13 cellular contexts compared by ENCODE assay signal in the genomic region with DNA sequence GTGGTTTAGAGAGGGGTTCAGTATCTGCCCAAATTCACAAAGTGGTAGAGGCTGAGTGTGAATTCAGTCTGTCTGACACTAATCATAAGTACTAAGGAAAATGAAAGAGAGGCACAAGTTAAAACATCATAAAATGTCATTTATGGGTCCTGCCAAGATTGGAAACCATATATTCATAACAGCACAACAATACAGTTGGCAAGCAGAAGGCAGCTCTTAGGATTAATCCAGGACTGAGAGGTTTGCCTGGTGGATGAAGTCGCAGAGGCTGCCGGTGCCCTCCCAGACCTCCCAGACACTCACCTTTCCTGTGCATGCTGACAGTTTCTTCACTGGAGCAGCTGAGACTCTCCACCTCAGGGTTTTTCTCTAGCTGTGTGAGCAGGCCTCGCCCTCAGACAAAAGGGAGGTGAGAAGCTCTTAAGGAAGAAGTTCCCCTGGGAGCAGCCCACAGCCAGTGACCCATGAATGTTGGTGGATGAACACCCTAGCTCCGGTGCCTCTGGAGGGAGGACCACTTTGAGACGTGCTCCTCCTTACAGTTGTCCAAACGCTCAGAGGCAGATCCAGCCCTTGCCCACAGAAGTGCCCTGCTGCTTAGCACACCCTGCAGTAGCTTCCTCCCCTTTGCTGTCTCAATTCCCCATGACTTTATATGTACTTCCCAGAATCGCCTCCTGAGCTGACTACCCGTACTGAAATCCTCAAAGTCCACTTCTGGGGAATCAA. TPM values are rescaled to one million over a fixed set of nuclear protein-coding genes. Genes with fewer than 3 reads are reported as not detected.
DNase-seq lines count a peak whose midpoint lies in the region; ATAC-seq, FAIRE-seq and TF ChIP-seq lines count a peak whose summit lies in the region.
"Had no signal": no experiment of that assay in that cellular context is flagged by ENCODE, and none has a peak within 500 bp of the region (broad histone marks: within the 10 kb centered on the region; RNA-seq: fewer than 3 reads in every experiment).

No MANE protein-coding gene starts in this region.

- TF ChIP-seq CTCF in kidney (IDR thresholded peaks at IDR 0.05; ENCODE audit: borderline replicate concordance, extremely low read depth, insufficient read depth) = no peak
- no peak for TF ChIP-seq CTCF in GM10248 (IDR thresholded peaks at IDR 0.05; ENCODE audit: control extremely low read depth, extremely low read depth, low read depth, missing control alignments)

- ATAC-seq in T-cell (replicated peaks in 1 of 4) (no peak), sciatic nerve (peak; percentile 31)

- intact Hi-C loops in kidney (cut with DNase I) (no loop called here), sciatic nerve (cut with DNase I) (no loop called here)

- no peaks in the 10 kb centered on the region for H3K9me3 Mint-ChIP-seq in CD8-positive, alpha-beta memory T cell
- H3K9me3 Mint-ChIP-seq in T-cell = no peaks in the 10 kb centered on the region
- H3K9me3 Mint-ChIP-seq: natural killer cell treated with Interleukin-12 subunit alpha and Interleukin-12 subunit beta and Interleukin-15 and Interleukin-18, amount 100 ng/mL, for 72 hours had no signal

- H3K36me3 Mint-ChIP-seq in CD8-positive, alpha-beta memory T cell = peaks cover 2 to 19% (median 5%) of the 10 kb centered on the region in 3 donors
- H3K36me3 Mint-ChIP-seq in T-cell = peaks cover 37% of the 10 kb centered on the region
- H3K36me3 Mint-ChIP-seq: natural killer cell treated with Interleukin-12 subunit alpha and Interleukin-12 subunit beta and Interleukin-15 and Interleukin-18, amount 100 ng/mL, for 72 hours had no signal

- peaks cover 45% of the 10 kb centered on the region for H3K4me1 ChIP-seq in CD8-positive, alpha-beta memory T cell (ENCODE audit: insufficient read depth, low read length)
- H3K4me1 ChIP-seq in kidney (ENCODE audit: control insufficient read depth in 1 of 2, insufficient read depth in 1 of 2, low read depth in 1 of 2, low read length in 2 of 2) = peaks cover 19 to 38% of the 10 kb centered on the region in 2 donors

- H3K4me3 ChIP-seq in CD8-positive, alpha-beta memory T cell (ENCODE audit: low read length) = no peak overlapping the region
- H3K4me3 ChIP-seq in kidney (ENCODE audit: low read length in 2 of 2) = no peak overlapping the region
- H3K4me3 ChIP-seq: esophagus muscularis mucosa had no signal

- no peak for FAIRE-seq in kidney (lab: Jason Lieb, UNC)

- no peaks in the 10 kb centered on the region for H3K27me3 Mint-ChIP-seq in CD8-positive, alpha-beta memory T cell
- H3K27me3 Mint-ChIP-seq in T-cell = no peaks in the 10 kb centered on the region
- H3K27me3 Mint-ChIP-seq: natural killer cell treated with Interleukin-12 subunit alpha and Interleukin-12 subunit beta and Interleukin-15 and Interleukin-18, amount 100 ng/mL, for 72 hours had no signal

- H3K9ac ChIP-seq in kidney (ENCODE audit: low read length in 2 of 2) = peak overlapping the region; percentile 2 to 51

- no peaks in the 10 kb centered on the region for H3K27me3 ChIP-seq in CD8-positive, alpha-beta memory T cell (ENCODE audit: insufficient read depth, low read length, poor library complexity, severe bottlenecking)
- H3K27me3 ChIP-seq: esophagus muscularis mucosa had no signal

- H3K27ac ChIP-seq in CD8-positive, alpha-beta memory T cell (ENCODE audit: low read depth, low read length) = no peak overlapping the region
- peak overlapping the region; percentile 30 to 73 for H3K27ac ChIP-seq in kidney (ENCODE audit: low read depth in 2 of 2, low read length in 2 of 2)

- H3K4me1 Mint-ChIP-seq in CD8-positive, alpha-beta memory T cell = peaks cover 57 to 79% (median 74%) of the 10 kb centered on the region in 3 donors
- peaks cover 75 to 83% (median 80%) of the 10 kb centered on the region in 3 donors for H3K4me1 Mint-ChIP-seq in T-cell

- POLR2A ChIA-PET in CD8-positive, alpha-beta memory T cell (lab: Charles Lee) = no interaction called here
- POLR2A ChIA-PET in T-cell (lab: Charles Lee) (interaction anchor here (0.6 to 0.7 kb wide), 2 partner anchors 12 to 54 kb away, joined by 3 to 9 read pairs; no protein-coding TSS in a partner anchor), GM10248 (lab: Yijun Ruan, JAX) (no interaction called here)

- no peaks in the 10 kb centered on the region for H3K9me3 ChIP-seq in CD8-positive, alpha-beta memory T cell (ENCODE audit: low read length)
- H3K9me3 ChIP-seq in kidney (ENCODE audit: control insufficient read depth in 1 of 2, low read length in 2 of 2) = no peaks in the 10 kb centered on the region
- H3K9me3 ChIP-seq: esophagus muscularis mucosa had no signal

- no peak overlapping the region for H3K4me3 Mint-ChIP-seq in CD8-positive, alpha-beta memory T cell
- no peak overlapping the region for H3K4me3 Mint-ChIP-seq in T-cell
- H3K4me3 Mint-ChIP-seq: natural killer cell treated with Interleukin-12 subunit alpha and Interleukin-12 subunit beta and Interleukin-15 and Interleukin-18, amount 100 ng/mL, for 72 hours had no signal

- CTCF ChIA-PET in CD8-positive, alpha-beta memory T cell (lab: Charles Lee) = interaction anchor here (0.8 to 1.5 kb wide), 4 partner anchors 12 to 44 kb away, joined by 3 to 5 read pairs (median 4); a partner anchor contains a TSS
- CTCF ChIA-PET in T-cell (lab: Charles Lee) = interaction anchor here (0.5 to 0.6 kb wide), 2 partner anchors 42 to 64 kb away, joined by 3 to 7 read pairs; no protein-coding TSS in a partner anchor
- CTCF ChIA-PET in GM10248 (lab: Yijun Ruan, JAX) = interaction anchor here (0.7 to 2.5 kb wide), 7 partner anchors 11 to 463 kb away, joined by 3 to 13 read pairs (median 4); a partner anchor contains a TSS

- peak overlapping the region in 6 of 8 donors; percentile 20 to 80 (median 46) for H3K27ac Mint-ChIP-seq in CD8-positive, alpha-beta memory T cell
- peak overlapping the region; percentile 13 to 71 for H3K27ac Mint-ChIP-seq in T-cell

- no peak for DNase-seq in CD8-positive, alpha-beta memory T cell
- no peak for DNase-seq in T-cell
- DNase-seq in kidney = no peak
- no peak for DNase-seq in sciatic nerve (ENCODE audit: low spot score)
- DNase-seq in GM10248 (ENCODE audit: extremely low spot score) = no peak
- no peak for DNase-seq in GF-D8 (lab: John Stamatoyannopoulos, UW)
- no peak for DNase-seq in mucosa of gallbladder (ENCODE audit: low spot score)
- no peak for DNase-seq in stimulated activated naive CD4-positive, alpha-beta T cell treated with Interleukin-2 at 50 U/mL for 16 hours (lab: John Stamatoyannopoulos, UW)
- DNase-seq: activated gamma-delta T cell treated with Interleukin-2 at 50 U/mL for 16 hours, H7, NCI-H1417 had no signal

- peaks cover 4% of the 10 kb centered on the region for H3K36me3 ChIP-seq in CD8-positive, alpha-beta memory T cell (ENCODE audit: insufficient read depth, low read length)
- peaks cover 0 to 2% of the 10 kb centered on the region in 2 donors for H3K36me3 ChIP-seq in kidney (ENCODE audit: control insufficient read depth in 1 of 2, insufficient read depth in 2 of 2, low read length in 2 of 2)
- H3K36me3 ChIP-seq: esophagus muscularis mucosa had no signal

RNA-seq across cellular contexts. Expression of a gene that starts 43.7 kb away (rescaled TPM):
- total RNA-seq in CD8-positive, alpha-beta memory T cell = 10 to 100 TPM; 15.6 to 15.9 TPM
- polyA plus RNA-seq in CD8-positive, alpha-beta memory T cell = 11.1 TPM
- total RNA-seq in T-cell (10 to 100 TPM; 30.4 to 66.7 (median 35.1) TPM), kidney (32.3 TPM), sciatic nerve (30.4 TPM), mucosa of gallbladder (14.3 TPM)
- 4.9 TPM for polyA plus RNA-seq in kidney (ENCODE audit: insufficient read depth, low read depth, low replicate concordance)

Comparison
In these comparisons a context has a peak if more than half of its experiments do, and no peak if none do; other contexts are left out.
1. POLR2A ChIA-PET loops: an anchor here in T-cell (0.6 to 0.7 kb wide); none called in CD8-positive, alpha-beta memory T cell and GM10248.